Comparison of ENCODE assay signal across 7 cellular contexts in genomic region chr9:109665736-109666135, GRCh38.
DNase-seq lines count a peak whose midpoint lies in the region; ATAC-seq lines count a peak whose summit lies in the region.
"Not testable (repeated sequence)": the region's sequence is repeated elsewhere in the genome, so short reads cannot be mapped to it uniquely, and the experiment has no call there.

No MANE protein-coding gene starts in this region.

- peak overlapping the region; percentile 25; the same call in 1 of the 2 replicates for H3K9ac ChIP-seq in ES-I3 (ENCODE audit: low read depth, low read length)

- peak overlapping the region; percentile 0 for H3K27ac ChIP-seq in cingulate gyrus (ENCODE audit: low read depth, low read length)

- not testable (repeated sequence) for H3K36me3 ChIP-seq in ES-I3 (ENCODE audit: insufficient read depth, low read length)

- ATAC-seq in left cardiac atrium: not testable (repeated sequence)

- not testable (repeated sequence) for H3K9me3 ChIP-seq in ES-I3 (ENCODE audit: control insufficient read depth, insufficient read depth, low read length)

- intact Hi-C loops in left cardiac atrium (cut with DNase I); posterior cingulate gyrus (cut with DNase I): not testable (repeated sequence)

- DNase-seq in NCI-H2029 (lab: John Stamatoyannopoulos, UW) (peak; percentile 27), NCI-H82 (lab: John Stamatoyannopoulos, UW) (peak; percentile 2), left cardiac atrium (peak; percentile 17), midbrain (lab: John Stamatoyannopoulos, UW) (peak; percentile 27), posterior cingulate gyrus (peak; percentile 14 to 87 (median 59))

- H3K4me1 ChIP-seq in ES-I3 (ENCODE audit: insufficient read depth, low read length): not testable (repeated sequence)

Comparison
In these comparisons a context has a peak if more than half of its experiments do, and no peak if none do; other contexts are left out.
1. DNase-seq: peak in every context shown above with its lines; median percentile 59 in posterior cingulate gyrus; 27 in NCI-H2029; 27 in midbrain; 17 in left cardiac atrium; 2 in NCI-H82.